Comparison of ENCODE assay signal across 32 cellular contexts in genomic region chr21:16993416-16994044, GRCh38.
"Had no signal": no experiment of that assay in that cellular context is flagged by ENCODE, and none has a peak within 500 bp of the region (broad histone marks: within the 10 kb centered on the region; RNA-seq: fewer than 3 reads in every experiment).

No MANE protein-coding gene starts in this region.

- H3K27me3 ChIP-seq: esophagus muscularis mucosa, foreskin keratinocyte, gastrocnemius medialis, heart left ventricle had no signal

- H3K27ac ChIP-seq: esophagus muscularis mucosa, foreskin keratinocyte, gastrocnemius medialis, heart left ventricle, WERI-Rb-1 had no signal

- H3K27ac Mint-ChIP-seq: activated B cell treated with CpG ODN at 0.5 μM for 24 hours; activated CD8-positive, alpha-beta T cell treated with anti-CD3 and anti-CD28 coated beads for 36 hours; activated naive CD8-positive, alpha-beta T cell; activated T-helper 17 cell treated with anti-CD3 and anti-CD28 coated beads, Interleukin-2, amount 50 U/mL, for 72 hours; effector memory CD8-positive, alpha-beta T cell; T-helper 17 cell; T-helper 2 cell treated with Interferon-gamma antibody and Interleukin-4, amounts not matched to agents 5 μg/mL and 100 μg/mL, for 36 hours had no signal

- H3K9me3 ChIP-seq: esophagus muscularis mucosa, heart left ventricle had no signal

- DNase-seq: activated B cell treated with CpG ODN at 0.5 μM for 24 hours; activated CD4-positive, alpha-beta T cell treated with anti-CD3 and anti-CD28 coated beads for 48 hours; activated CD4-positive, alpha-beta T cell treated with anti-CD3 and anti-CD28 coated beads, Interleukin-2, amount 50 U/mL, for 1 hour; activated CD4-positive, alpha-beta T cell treated with anti-CD3 and anti-CD28 coated beads, Interleukin-2, amount 50 U/mL, for 48 hours; activated CD8-positive, alpha-beta memory T cell treated with anti-CD3 and anti-CD28 coated beads for 24 hours; activated CD8-positive, alpha-beta T cell treated with anti-CD3 and anti-CD28 coated beads for 36 hours; activated effector memory CD4-positive, alpha-beta T cell treated with Interleukin-2 at 50 U/mL for 16 hours; activated gamma-delta T cell treated with Interleukin-2 at 50 U/mL for 16 hours; activated naive CD4-positive, alpha-beta T cell treated with anti-CD3 and anti-CD28 coated beads, Interleukin-2, amount 50 U/mL, for 16 hours; activated naive CD4-positive, alpha-beta T cell treated with Interleukin-2 at 50 U/mL for 16 hours; activated T-cell treated with anti-CD3 and anti-CD28 coated beads, Interleukin-2, amount 50 U/mL, for 4 hours; amniotic stem cell; anterior cingulate cortex; caudate nucleus; cortex of kidney; dermis blood vessel endothelial cell; effector CD4-positive, alpha-beta T cell; effector memory CD8-positive, alpha-beta T cell; erythroblast; foreskin keratinocyte; gastrocnemius medialis; glutamatergic neuron; heart left ventricle; T-helper 1 cell; T-helper 17 cell; T1000; WERI-Rb-1 had no signal

- H3K4me3 Mint-ChIP-seq: activated B cell treated with CpG ODN at 0.5 μM for 24 hours; activated CD8-positive, alpha-beta T cell treated with anti-CD3 and anti-CD28 coated beads for 36 hours; activated naive CD8-positive, alpha-beta T cell; activated T-cell treated with anti-CD3 and anti-CD28 coated beads, Interleukin-2, amount 50 U/mL, for 4 hours; activated T-helper 17 cell treated with anti-CD3 and anti-CD28 coated beads, Interleukin-2, amount 50 U/mL, for 72 hours; effector memory CD8-positive, alpha-beta T cell; T-helper 17 cell; T-helper 2 cell treated with Interferon-gamma antibody and Interleukin-4, amounts not matched to agents 5 μg/mL and 100 μg/mL, for 36 hours had no signal

- H3K4me1 Mint-ChIP-seq: activated B cell treated with CpG ODN at 0.5 μM for 24 hours; activated T-helper 17 cell treated with anti-CD3 and anti-CD28 coated beads, Interleukin-2, amount 50 U/mL, for 72 hours; T-helper 17 cell had no signal

- H3K36me3 Mint-ChIP-seq: activated naive CD8-positive, alpha-beta T cell had no signal

- H3K36me3 ChIP-seq: esophagus muscularis mucosa, gastrocnemius medialis, heart left ventricle, WERI-Rb-1 had no signal

- ATAC-seq: activated CD4-positive, CD25-positive, alpha-beta regulatory T cell treated with anti-CD3 and anti-CD28 coated beads, Interleukin-2, amount 50 U/mL, for 24 hours; activated CD8-positive, alpha-beta T cell treated with anti-CD3 and anti-CD28 coated beads for 36 hours; activated T-cell treated with anti-CD3 and anti-CD28 coated beads, Interleukin-2, amount 50 U/mL, for 4 hours; activated T-helper 17 cell treated with anti-CD3 and anti-CD28 coated beads, Interleukin-2, amount 50 U/mL, for 72 hours; effector memory CD8-positive, alpha-beta T cell; foreskin keratinocyte; gastrocnemius medialis; heart left ventricle; T-helper 17 cell had no signal

- H3K27me3 Mint-ChIP-seq: activated B cell treated with CpG ODN at 0.5 μM for 24 hours; activated CD8-positive, alpha-beta T cell treated with anti-CD3 and anti-CD28 coated beads for 36 hours; activated naive CD8-positive, alpha-beta T cell; activated T-helper 17 cell treated with anti-CD3 and anti-CD28 coated beads, Interleukin-2, amount 50 U/mL, for 72 hours; effector memory CD8-positive, alpha-beta T cell; T-helper 17 cell had no signal

- H3K4me3 ChIP-seq: esophagus muscularis mucosa, gastrocnemius medialis, heart left ventricle had no signal

- H3K4me1 ChIP-seq: esophagus muscularis mucosa, foreskin keratinocyte, gastrocnemius medialis, heart left ventricle had no signal
